Comparison of ENCODE assay signal across 9 cellular contexts in genomic region chrX:33211356-33212254, GRCh38. TPM values are rescaled to one million over a fixed set of nuclear protein-coding genes. Genes with fewer than 3 reads are reported as not detected.
DNase-seq lines count a peak whose midpoint lies in the region; FAIRE-seq and TF ChIP-seq lines count a peak whose summit lies in the region.
"Had no signal": no experiment of that assay in that cellular context is flagged by ENCODE, and none has a peak within 500 bp of the region (broad histone marks: within the 10 kb centered on the region; RNA-seq: fewer than 3 reads in every experiment).

Gene DMD, minus strand, starts transcription at chrX:33211549. Its CDS starts 237 bp downstream, at chrX:33211312.

- TF ChIP-seq POLR2A in suprapubic skin (IDR thresholded peaks at IDR 0.05) = no peak

- 43% methylated on average over 3 of the region's 6 CpGs; no CpG with 5 or more reads in 1 of the 2 experiments for WGBS in mesodermal cell (ENCODE audit: insufficient coverage in 2 of 2), 2 experiments
- 15% methylated on average over 6 of the region's 6 CpGs for WGBS in suprapubic skin

- H3K4me1 ChIP-seq in OCI-LY7 (ENCODE audit: insufficient read depth, low read length, poor library complexity, severe bottlenecking) (no peaks in the 10 kb centered on the region), mesodermal cell (ENCODE audit: control insufficient read depth, insufficient read depth, low read length, poor library complexity, severe bottlenecking) (no peaks in the 10 kb centered on the region), suprapubic skin (no peaks in the 10 kb centered on the region)

- no peak for FAIRE-seq in RCC 7860 (lab: Jason Lieb, UNC)
- FAIRE-seq: GM12892 had no signal

- H3K9me3 Mint-ChIP-seq in activated CD4-positive, alpha-beta memory T cell treated with anti-CD3 and anti-CD28 coated beads, Interleukin-2, amount 10 ng/mL, durations not matched to agents 7 days and 5 days = no peaks in the 10 kb centered on the region

- H3K27ac ChIP-seq in OCI-LY7 (ENCODE audit: low read depth, low read length, poor library complexity, severe bottlenecking) (no peak within 1 kb of the TSS), mesodermal cell (ENCODE audit: low read depth, low read length, severe bottlenecking) (peak within 1 kb of the TSS; percentile 23), suprapubic skin (no peak within 1 kb of the TSS)

- TF ChIP-seq CTCF in OCI-LY7 (conservative IDR thresholded peaks at IDR 0.05; ENCODE audit: low read length) = no peak
- TF ChIP-seq CTCF in fibroblast of mammary gland (conservative IDR thresholded peaks at IDR 0.05; ENCODE audit: control insufficient read depth, insufficient read depth, low read depth, low read length) = peak; percentile 2
- TF ChIP-seq CTCF in suprapubic skin (IDR thresholded peaks at IDR 0.05) = no peak

- H3K4me3 Mint-ChIP-seq in activated CD4-positive, alpha-beta memory T cell treated with anti-CD3 and anti-CD28 coated beads, Interleukin-2, amount 10 ng/mL, durations not matched to agents 7 days and 5 days = no peak within 1 kb of the TSS

- CTCF ChIA-PET in OCI-LY7 (lab: Charles Lee; ENCODE audit: unreplicated experiment) = no interaction called here
- CTCF ChIA-PET in activated CD4-positive, alpha-beta memory T cell treated with anti-CD3 and anti-CD28 coated beads, Interleukin-2, amount 10 ng/mL, durations not matched to agents 7 days and 5 days (lab: Charles Lee) = no interaction called here

- H3K4me2 ChIP-seq in OCI-LY7 (ENCODE audit: low read length) = no peak within 1 kb of the TSS

- intact Hi-C loops in OCI-LY7 (cut with micrococcal nuclease; ENCODE audit: unreplicated experiment) = no loop called here

- H3K79me2 ChIP-seq in OCI-LY7 (ENCODE audit: insufficient read depth, low read depth, low read length) = no peaks in the 10 kb centered on the region

- H3K9me3 ChIP-seq in OCI-LY7 (ENCODE audit: low read length) (peaks cover 4% of the 10 kb centered on the region; the same call in 1 of the 2 replicates), mesodermal cell (ENCODE audit: control insufficient read depth, low read length) (no peaks in the 10 kb centered on the region), suprapubic skin (no peaks in the 10 kb centered on the region)

- no peaks in the 10 kb centered on the region for H4K20me1 ChIP-seq in OCI-LY7 (ENCODE audit: insufficient read depth, low read length)

- POLR2A ChIA-PET in OCI-LY7 (lab: Charles Lee) = no interaction called here
- POLR2A ChIA-PET in activated CD4-positive, alpha-beta memory T cell treated with anti-CD3 and anti-CD28 coated beads, Interleukin-2, amount 10 ng/mL, durations not matched to agents 7 days and 5 days (lab: Charles Lee) = no interaction called here

- H3K27ac Mint-ChIP-seq in activated CD4-positive, alpha-beta memory T cell treated with anti-CD3 and anti-CD28 coated beads, Interleukin-2, amount 10 ng/mL, durations not matched to agents 7 days and 5 days = no peak within 1 kb of the TSS

- H3K4me3 ChIP-seq in OCI-LY7 (ENCODE audit: low read depth, low read length, poor library complexity, severe bottlenecking) = no peak within 1 kb of the TSS
- H3K4me3 ChIP-seq in fibroblast of mammary gland (ENCODE audit: control insufficient read depth, low read depth, low read length) = peak within 1 kb of the TSS; percentile 15
- peak within 1 kb of the TSS; percentile 25 for H3K4me3 ChIP-seq in mesodermal cell (ENCODE audit: extremely low read depth, insufficient read depth, low read length, poor library complexity, severe bottlenecking)
- peak within 1 kb of the TSS; percentile 16 for H3K4me3 ChIP-seq in suprapubic skin

- peak within 1 kb of the TSS; percentile 23; the same call in 1 of the 2 replicates for H2AFZ ChIP-seq in OCI-LY7 (ENCODE audit: low read length)

- no peaks in the 10 kb centered on the region for H3K9me2 ChIP-seq in OCI-LY7 (ENCODE audit: insufficient read depth, low read length)

- no peak for TF ChIP-seq EP300 in suprapubic skin (IDR thresholded peaks at IDR 0.05)

- no peaks in the 10 kb centered on the region; the same call in 1 of the 2 replicates for H3K36me3 ChIP-seq in OCI-LY7 (ENCODE audit: insufficient read depth, low read length)
- H3K36me3 ChIP-seq in mesodermal cell (ENCODE audit: control insufficient read depth, insufficient read depth, low read length) = no peaks in the 10 kb centered on the region
- H3K36me3 ChIP-seq in suprapubic skin = no peaks in the 10 kb centered on the region

- BruUV-seq in OCI-LY7 (replicated peaks; lab: Mats Ljungman, UMichigan) = no TSS peak

- no peaks in the 10 kb centered on the region for H3K27me3 ChIP-seq in suprapubic skin

- no peaks in the 10 kb centered on the region for H3K36me3 Mint-ChIP-seq in activated CD4-positive, alpha-beta memory T cell treated with anti-CD3 and anti-CD28 coated beads, Interleukin-2, amount 10 ng/mL, durations not matched to agents 7 days and 5 days (ENCODE audit: low read depth)

- no peaks in the 10 kb centered on the region for H3K4me1 Mint-ChIP-seq in activated CD4-positive, alpha-beta memory T cell treated with anti-CD3 and anti-CD28 coated beads, Interleukin-2, amount 10 ng/mL, durations not matched to agents 7 days and 5 days

- DNase-seq in OCI-LY7 (ENCODE audit: low spot score) (no peak), fibroblast of mammary gland (ENCODE audit: low read depth) (peak; percentile 61), suprapubic skin (ENCODE audit: low spot score in 2 of 2) (no peak), cerebellar nuclear complex (lab: John Stamatoyannopoulos, UW) (no peak), NOMO-1 treated with DMSO at 0.1 percent for 48 hours (lab: John Stamatoyannopoulos, UW; ENCODE audit: unreplicated experiment) (no peak), RCC 7860 (ENCODE audit: low spot score) (no peak)
- no peak for DNase-seq in activated CD4-positive, alpha-beta memory T cell treated with anti-CD3 and anti-CD28 coated beads, Interleukin-2, amount 10 ng/mL, durations not matched to agents 7 days and 5 days

- H3K27me3 Mint-ChIP-seq in activated CD4-positive, alpha-beta memory T cell treated with anti-CD3 and anti-CD28 coated beads, Interleukin-2, amount 10 ng/mL, durations not matched to agents 7 days and 5 days = no peaks in the 10 kb centered on the region

RNA-seq across cellular contexts. Expression of gene DMD, which starts in this region (rescaled TPM):
- 20.5 and 20.7 TPM in 2 replicates for total RNA-seq in OCI-LY7 (2014; rRNA removed; shearing (Covaris generic))
- total RNA-seq in OCI-LY7 (2022) = 61.4 and 63.3 TPM in 2 replicates
- polyA plus RNA-seq in mesodermal cell (2013, experiment 1 of 2) = 9.4 TPM
- 6.2 TPM for polyA plus RNA-seq in mesodermal cell (2013, experiment 2 of 2)
- total RNA-seq in suprapubic skin = 10 to 100 TPM; 18.7 to 69.5 (median 38.5) TPM
- total RNA-seq in activated CD4-positive, alpha-beta memory T cell treated with anti-CD3 and anti-CD28 coated beads, Interleukin-2, amount 10 ng/mL, durations not matched to agents 7 days and 5 days = 1 to 10 TPM; 1.4 to 1.5 TPM

Comparison
In these comparisons a context has a peak if more than half of its experiments do, and no peak if none do; other contexts are left out.
1. RNA of gene DMD (total RNA-seq): 20.5 to 63.3 TPM in OCI-LY7 and 18.7 to 69.5 TPM in suprapubic skin; 1.4 to 1.5 TPM in activated CD4-positive, alpha-beta memory T cell treated with anti-CD3 and anti-CD28 coated beads, Interleukin-2, amount 10 ng/mL, durations not matched to agents 7 days and 5 days; every median in the first group is over 4 times any median in the second.